In genomic region chr7:47264021-47264651, GRCh38 we compare ENCODE assay signal across 14 cellular contexts.
A peak's percentile ranks its signal among the peaks of the same experiment; 100 is the strongest.
DNase-seq lines count a peak whose midpoint lies in the region; ATAC-seq and TF ChIP-seq lines count a peak whose summit lies in the region.
"Had no signal": no experiment of that assay in that cellular context is flagged by ENCODE, and none has a peak within 500 bp of the region (broad histone marks: within the 10 kb centered on the region; RNA-seq: fewer than 3 reads in every experiment).

No MANE protein-coding gene starts in this region.

- peak; percentile 9 for DNase-seq in colonic mucosa
- DNase-seq in mesenchymal stem cell, result peak; percentile 19
- peak; percentile 16 for DNase-seq in stomach
- DNase-seq in type B pancreatic cell (ENCODE audit: extremely low spot score, unreplicated experiment), result no peak
- no peak for DNase-seq in MG63
- DNase-seq: AML-193; CD4-positive, alpha-beta T cell; DMS153; DMS79; GF-D8; H9 had no signal

- no peak for ATAC-seq in HG03095 (IDR thresholded peaks at IDR 0.05; ENCODE audit: unreplicated experiment)
- ATAC-seq: A549 had no signal

- peak overlapping the region in 1 of 2 experiments; percentile 58 for H2BK12ac ChIP-seq in mesenchymal stem cell (ENCODE audit: low read length in 2 of 2)

- peaks cover 12% of the 10 kb centered on the region for H3K4me1 Mint-ChIP-seq in type B pancreatic cell (ENCODE audit: unreplicated experiment)

- intact Hi-C loops in colonic mucosa (cut with DNase I) (loop anchor here (2.0 to 5.0 kb wide), 2 partner anchors 168 to 555 kb away; no protein-coding TSS in a partner anchor), stomach (cut with DNase I; ENCODE audit: low total_unique reads) (no loop called here)

- 76% methylated on average over 7 of the region's 8 CpGs for WGBS in mesenchymal stem cell
- WGBS in stomach, 5 donors, result 48 to 70% (median 53%) methylated on average over 8 of the region's 8 CpGs

- H2BK15ac ChIP-seq in mesenchymal stem cell (ENCODE audit: low read depth, poor library complexity, severe bottlenecking), result no peak overlapping the region

- no peaks in the 10 kb centered on the region for H3K27me3 ChIP-seq in colonic mucosa
- no peaks in the 10 kb centered on the region for H3K27me3 ChIP-seq in mesenchymal stem cell (ENCODE audit: control insufficient read depth in 1 of 2, insufficient read depth in 1 of 2, low read length in 2 of 2)
- H3K27me3 ChIP-seq in stomach, result no peaks in the 10 kb centered on the region
- H3K27me3 ChIP-seq in MG63, result no peaks in the 10 kb centered on the region

- TF ChIP-seq CTCF in colonic mucosa (IDR thresholded peaks at IDR 0.05), result no peak
- TF ChIP-seq CTCF in stomach (IDR thresholded peaks at IDR 0.05), result no peak
- no peak for TF ChIP-seq CTCF in type B pancreatic cell (conservative IDR thresholded peaks at IDR 0.05)

- H3K36me3 ChIP-seq in colonic mucosa (no peaks in the 10 kb centered on the region), mesenchymal stem cell (ENCODE audit: control insufficient read depth in 1 of 2, insufficient read depth in 2 of 2, low read depth in 1 of 2, low read length in 2 of 2) (no peaks in the 10 kb centered on the region), stomach (peaks cover 0 to 5% (median 0%) of the 10 kb centered on the region in 4 donors), MG63 (no peaks in the 10 kb centered on the region)

- peaks cover 12% of the 10 kb centered on the region for H3K36me3 Mint-ChIP-seq in type B pancreatic cell

- H2AK5ac ChIP-seq in mesenchymal stem cell (ENCODE audit: low read length, severe bottlenecking), result peak overlapping the region; percentile 15

- no peak overlapping the region for H3K4me3 Mint-ChIP-seq in type B pancreatic cell
- H3K4me3 Mint-ChIP-seq: CD4-positive, alpha-beta T cell; H9 had no signal

- TF ChIP-seq EP300 in stomach (IDR thresholded peaks at IDR 0.05), result no peak

- H3K14ac ChIP-seq in mesenchymal stem cell (ENCODE audit: low read length in 2 of 2), result no peak overlapping the region

- no peaks in the 10 kb centered on the region for H3K27me3 Mint-ChIP-seq in type B pancreatic cell
- H3K27me3 Mint-ChIP-seq: CD4-positive, alpha-beta T cell had no signal

- H3K9me3 ChIP-seq in colonic mucosa (no peaks in the 10 kb centered on the region), mesenchymal stem cell (ENCODE audit: control insufficient read depth, low read length) (peaks cover 10% of the 10 kb centered on the region), stomach (peaks cover 0 to 12% (median 6%) of the 10 kb centered on the region in 4 donors), MG63 (0 out of 2 replicates have a peak, but pooled peaks cover 2% of the 10 kb centered on the region)

- no peak overlapping the region for H3K27ac Mint-ChIP-seq in type B pancreatic cell
- H3K27ac Mint-ChIP-seq: CD4-positive, alpha-beta T cell had no signal

- H2BK5ac ChIP-seq in mesenchymal stem cell (ENCODE audit: low read depth, low read length, poor library complexity, severe bottlenecking), result no peak overlapping the region

- H3K18ac ChIP-seq in mesenchymal stem cell (ENCODE audit: low read depth in 1 of 2, low read length in 2 of 2), result no peak overlapping the region

- no peak overlapping the region for H3K23ac ChIP-seq in mesenchymal stem cell (ENCODE audit: low read length in 2 of 2)

- H2AFZ ChIP-seq in mesenchymal stem cell (ENCODE audit: low read depth, low read length), result no peak overlapping the region

- no peak overlapping the region for H3K27ac ChIP-seq in colonic mucosa
- no peak overlapping the region for H3K27ac ChIP-seq in mesenchymal stem cell (ENCODE audit: low read length, poor library complexity, severe bottlenecking)
- H3K27ac ChIP-seq in stomach, result no peak overlapping the region
- H3K27ac ChIP-seq: A549, C4-2B had no signal

- H2BK120ac ChIP-seq in mesenchymal stem cell (ENCODE audit: low read depth, low read length), result no peak overlapping the region

- H3K9ac ChIP-seq in colonic mucosa (ENCODE audit: low read depth in 2 of 2, low read length in 2 of 2), result no peak overlapping the region
- H3K9ac ChIP-seq in mesenchymal stem cell (ENCODE audit: low read length), result no peak overlapping the region

- H3K79me1 ChIP-seq in mesenchymal stem cell (replicated peaks; ENCODE audit: low read length, poor library complexity, severe bottlenecking), result no peaks in the 10 kb centered on the region

- H4K91ac ChIP-seq in mesenchymal stem cell (ENCODE audit: low read length), result no peak overlapping the region

- peak overlapping the region in 1 of 2 experiments; percentile 7 for H3K4ac ChIP-seq in mesenchymal stem cell (ENCODE audit: low read depth in 1 of 2, low read length in 2 of 2)

- no peak overlapping the region for H3K4me2 ChIP-seq in mesenchymal stem cell (ENCODE audit: low read length, poor library complexity, severe bottlenecking)
- H3K4me2 ChIP-seq: A549 had no signal

- no peak overlapping the region for H4K8ac ChIP-seq in mesenchymal stem cell (ENCODE audit: low read length)

- TF ChIP-seq POLR2A in stomach (IDR thresholded peaks at IDR 0.05), result no peak

- no peaks in the 10 kb centered on the region for H3K4me1 ChIP-seq in colonic mucosa
- peaks cover 12% of the 10 kb centered on the region for H3K4me1 ChIP-seq in mesenchymal stem cell (ENCODE audit: control insufficient read depth, insufficient read depth, low read depth, low read length)
- H3K4me1 ChIP-seq in stomach, result peaks cover 8 to 12% (median 11%) of the 10 kb centered on the region in 4 donors

- peaks cover 3% of the 10 kb centered on the region for H3K9me3 Mint-ChIP-seq in type B pancreatic cell

- H3K4me3 ChIP-seq in colonic mucosa, result no peak overlapping the region
- no peak overlapping the region for H3K4me3 ChIP-seq in mesenchymal stem cell (ENCODE audit: insufficient read depth in 1 of 2, low read depth in 1 of 2, low read length in 2 of 2)
- H3K4me3 ChIP-seq in stomach, result no peak overlapping the region
- H3K4me3 ChIP-seq in MG63, result no peak overlapping the region
- H3K4me3 ChIP-seq: A549 had no signal

Comparison
In these comparisons a context has a peak if more than half of its experiments do, and no peak if none do; other contexts are left out.
1. DNase-seq: peak in colonic mucosa (single experiment), mesenchymal stem cell (single experiment) and stomach (single experiment); none in type B pancreatic cell (single experiment) and MG63 (single experiment).